ENCODE assay signal across 25 cellular contexts in genomic region chr7:47400001-47400400, GRCh38.
"Had no signal": no experiment of that assay in that cellular context is flagged by ENCODE, and none has a peak within 500 bp of the region (broad histone marks: within the 10 kb centered on the region; RNA-seq: fewer than 3 reads in every experiment).

No MANE protein-coding gene starts in this region.

- H3K4me3 ChIP-seq: colonic mucosa, esophagus muscularis mucosa, gastroesophageal sphincter, heart left ventricle, left lung, mucosa of descending colon, psoas muscle, tibial artery, upper lobe of left lung had no signal

- H3K27me3 Mint-ChIP-seq: naive B cell had no signal

- H3K27ac ChIP-seq: colonic mucosa, esophagus muscularis mucosa, foreskin keratinocyte, gastroesophageal sphincter, heart left ventricle, left lung, psoas muscle, tibial artery had no signal

- ATAC-seq: foreskin keratinocyte; gastroesophageal sphincter; heart left ventricle; left cardiac atrium; left lung; mucosa of descending colon; psoas muscle; right cardiac atrium; stimulated activated naive CD8-positive, alpha-beta T cell treated with anti-CD3 and anti-CD28 coated beads, Interleukin-15, amount 100 ng/mL, for 72 hours had no signal

- H3K9me3 Mint-ChIP-seq: naive B cell; nephron; stimulated activated naive CD8-positive, alpha-beta T cell treated with anti-CD3 and anti-CD28 coated beads, Interleukin-15, amount 100 ng/mL, for 72 hours had no signal

- H3K4me3 Mint-ChIP-seq: mesothelial cell of epicardium; naive B cell; nephron; stimulated activated naive CD8-positive, alpha-beta T cell treated with anti-CD3 and anti-CD28 coated beads, Interleukin-15, amount 100 ng/mL, for 72 hours had no signal

- DNase-seq: colonic mucosa; dermis blood vessel endothelial cell; effector memory CD4-positive, alpha-beta T cell; foreskin keratinocyte; heart left ventricle; hippocampal formation; left cardiac atrium; left lung; mesenchymal stem cell; mucosa of descending colon; naive B cell; nucleus accumbens; right cardiac atrium; small intestine; stimulated activated CD4-positive, alpha-beta T cell treated with anti-CD3 and anti-CD28 coated beads, Interleukin-15, amount 100 ng/mL, for 24 hours; stimulated activated CD4-positive, alpha-beta T cell treated with anti-CD3 and anti-CD28 coated beads, Interleukin-2, amount 100 ng/mL, for 48 hours; stimulated activated naive CD4-positive, alpha-beta T cell; stimulated activated naive CD8-positive, alpha-beta T cell treated with anti-CD3 and anti-CD28 coated beads, Interleukin-15, amount 100 ng/mL, for 72 hours had no signal

- H3K4me1 ChIP-seq: colonic mucosa, foreskin keratinocyte had no signal

- H3K9me3 ChIP-seq: colonic mucosa, esophagus muscularis mucosa, gastroesophageal sphincter, heart left ventricle, left lung, mucosa of descending colon, psoas muscle, tibial artery, upper lobe of left lung had no signal

- H3K27ac Mint-ChIP-seq: nephron; stimulated activated naive CD8-positive, alpha-beta T cell treated with anti-CD3 and anti-CD28 coated beads, Interleukin-15, amount 100 ng/mL, for 72 hours had no signal

- H3K27me3 ChIP-seq: colonic mucosa, esophagus muscularis mucosa, foreskin keratinocyte, gastroesophageal sphincter, heart left ventricle, left lung, tibial artery, upper lobe of left lung had no signal
